In the genomic region with DNA sequence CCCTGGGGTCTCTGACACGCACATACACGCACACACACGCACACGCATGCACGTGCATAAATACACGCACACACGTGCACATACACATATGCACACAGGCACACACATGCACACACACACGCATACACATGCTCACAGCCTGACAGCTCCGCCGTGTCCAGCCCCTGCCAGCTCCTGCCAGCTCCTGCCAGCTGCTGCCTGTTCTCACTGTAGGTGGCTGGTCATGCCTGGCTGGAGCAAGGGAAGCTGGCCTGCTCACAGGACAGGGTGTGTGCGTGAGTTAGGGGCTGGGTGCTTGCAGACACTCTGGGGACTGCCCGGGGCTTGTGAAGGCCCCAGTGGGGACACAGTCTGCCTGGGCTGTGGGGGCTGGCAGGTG, we compare ENCODE assay signal across 18 cellular contexts. TPM values are rescaled to one million over a fixed set of nuclear protein-coding genes. Genes with fewer than 3 reads are reported as not detected.
A peak's percentile ranks its signal among the peaks of the same experiment; 100 is the strongest.
DNase-seq lines count a peak whose midpoint lies in the region; ATAC-seq and TF ChIP-seq lines count a peak whose summit lies in the region.
"Had no signal": no experiment of that assay in that cellular context is flagged by ENCODE, and none has a peak within 500 bp of the region (broad histone marks: within the 10 kb centered on the region; RNA-seq: fewer than 3 reads in every experiment).

No MANE protein-coding gene starts in this region.

- H3K4me3 ChIP-seq in MM.1S (ENCODE audit: low read length): no peak overlapping the region
- no peak overlapping the region for H3K4me3 ChIP-seq in parathyroid adenoma (ENCODE audit: low read depth, low read length)
- H3K4me3 ChIP-seq: colonic mucosa, smooth muscle cell had no signal

- DNase-seq in Caki2 (ENCODE audit: low read depth): peak; percentile 64
- DNase-seq in MM.1S: no peak
- no peak for DNase-seq in activated CD4-positive, alpha-beta T cell treated with anti-CD3 and anti-CD28 coated beads for 4 hours
- no peak for DNase-seq in GM13977 (ENCODE audit: low spot score)
- DNase-seq: activated effector memory CD4-positive, alpha-beta T cell treated with anti-CD3 and anti-CD28 coated beads, Interleukin-2, amount 50 U/mL, for 16 hours; colonic mucosa; GDM1; glutamatergic neuron; midbrain; NCI-H510A; OCI-M1; stimulated activated naive CD4-positive, alpha-beta T cell had no signal

- H3K36me3 ChIP-seq in MM.1S (replicated peaks; ENCODE audit: insufficient read depth, low read length) (no peaks in the 10 kb centered on the region), parathyroid adenoma (ENCODE audit: control insufficient read depth, insufficient read depth, low read length) (no peaks in the 10 kb centered on the region)
- H3K36me3 ChIP-seq: colonic mucosa had no signal

- no peaks in the 10 kb centered on the region for H3K9me2 ChIP-seq in MM.1S (replicated peaks; ENCODE audit: insufficient read depth, low read length)

- 0 out of 2 replicates have a peak, but pooled peaks cover 7% of the 10 kb centered on the region for H3F3A ChIP-seq in MM.1S (ENCODE audit: insufficient read depth, low read length)

- H3K9ac ChIP-seq in MM.1S (ENCODE audit: low read length) (no peak overlapping the region), parathyroid adenoma (no peak overlapping the region)

- no peaks in the 10 kb centered on the region for H4K20me1 ChIP-seq in MM.1S (ENCODE audit: insufficient read depth, low read length)

- H3K9me3 ChIP-seq in MM.1S (replicated peaks; ENCODE audit: insufficient read depth, low read length): no peaks in the 10 kb centered on the region
- no peaks in the 10 kb centered on the region for H3K9me3 ChIP-seq in parathyroid adenoma (ENCODE audit: control insufficient read depth, low read length)
- H3K9me3 ChIP-seq: colonic mucosa had no signal

- H3K27me3 ChIP-seq in MM.1S (replicated peaks; ENCODE audit: insufficient read depth, low read length) (peaks cover 46% of the 10 kb centered on the region), parathyroid adenoma (ENCODE audit: control insufficient read depth, insufficient read depth, low read length) (no peaks in the 10 kb centered on the region)
- H3K27me3 ChIP-seq: colonic mucosa had no signal

- H3K4me2 ChIP-seq in MM.1S (ENCODE audit: low read depth, low read length) (peak overlapping the region; percentile 27; the same call in 1 of the 2 replicates), parathyroid adenoma (ENCODE audit: low read length) (no peak overlapping the region)
- H3K4me2 ChIP-seq: smooth muscle cell had no signal

- H3K79me2 ChIP-seq in MM.1S (ENCODE audit: low read length) (no peaks in the 10 kb centered on the region), parathyroid adenoma (no peaks in the 10 kb centered on the region)

- H2AFZ ChIP-seq in MM.1S (ENCODE audit: low read length) (no peak overlapping the region), parathyroid adenoma (peak overlapping the region; percentile 42)

- H3K27ac ChIP-seq in MM.1S (ENCODE audit: low read length) (peak overlapping the region; percentile 23; the same call in 1 of the 2 replicates), parathyroid adenoma (peak overlapping the region; percentile 85)
- H3K27ac ChIP-seq: colonic mucosa had no signal

- peaks cover 19% of the 10 kb centered on the region for H3K4me1 ChIP-seq in MM.1S (ENCODE audit: low read length)
- peaks cover 23% of the 10 kb centered on the region for H3K4me1 ChIP-seq in parathyroid adenoma

- in situ Hi-C loops in Caki2 (cut with HindIII; ENCODE audit: low pct_unique_long_range_greater_than_20kb, low sequenced_read_pairs) (no loop called here), GM13977 (cut with MboI; ENCODE audit: low pct_unique_long_range_greater_than_20kb, low sequenced_read_pairs, unreplicated experiment) (no loop called here)

- ATAC-seq in SK-N-SH treated with all-trans-retinoic acid at 6 μM for 48 hours: peak; percentile 48
- no peak for ATAC-seq in HG03175 (IDR thresholded peaks at IDR 0.05; ENCODE audit: unreplicated experiment)

- no peak for TF ChIP-seq CTCF in MM.1S (IDR thresholded peaks at IDR 0.05; ENCODE audit: low read length)
- no peak for TF ChIP-seq CTCF in parathyroid adenoma (IDR thresholded peaks at IDR 0.05)
- no peak for TF ChIP-seq CTCF in GM13977 (IDR thresholded peaks at IDR 0.05; ENCODE audit: extremely low read depth, insufficient read depth, missing control alignments)

TF ChIP-seq in SK-N-SH treated with all-trans-retinoic acid at 6 μM for 48 hours, 23 proteins besides CTCF, POLR2A, EP300 and RAD21:
- TF ChIP-seq TOX (CRISPR knock-in tag; IDR thresholded peaks at IDR 0.05; ENCODE audit: borderline replicate concordance) (no peak), RARB (CRISPR knock-in tag; IDR thresholded peaks at IDR 0.05) (no peak), ZC3H10 (CRISPR knock-in tag; IDR thresholded peaks at IDR 0.05) (no peak), ARNTL (CRISPR knock-in tag; IDR thresholded peaks at IDR 0.05; ENCODE audit: borderline replicate concordance, low read depth) (no peak), GLIS3 (CRISPR knock-in tag; IDR thresholded peaks at IDR 0.05) (no peak), OSR1 (CRISPR knock-in tag; IDR thresholded peaks at IDR 0.05) (no peak), PPARA (CRISPR knock-in tag; IDR thresholded peaks at IDR 0.05; ENCODE audit: borderline replicate concordance) (no peak)
- TF ChIP-seq, protein P1, sequence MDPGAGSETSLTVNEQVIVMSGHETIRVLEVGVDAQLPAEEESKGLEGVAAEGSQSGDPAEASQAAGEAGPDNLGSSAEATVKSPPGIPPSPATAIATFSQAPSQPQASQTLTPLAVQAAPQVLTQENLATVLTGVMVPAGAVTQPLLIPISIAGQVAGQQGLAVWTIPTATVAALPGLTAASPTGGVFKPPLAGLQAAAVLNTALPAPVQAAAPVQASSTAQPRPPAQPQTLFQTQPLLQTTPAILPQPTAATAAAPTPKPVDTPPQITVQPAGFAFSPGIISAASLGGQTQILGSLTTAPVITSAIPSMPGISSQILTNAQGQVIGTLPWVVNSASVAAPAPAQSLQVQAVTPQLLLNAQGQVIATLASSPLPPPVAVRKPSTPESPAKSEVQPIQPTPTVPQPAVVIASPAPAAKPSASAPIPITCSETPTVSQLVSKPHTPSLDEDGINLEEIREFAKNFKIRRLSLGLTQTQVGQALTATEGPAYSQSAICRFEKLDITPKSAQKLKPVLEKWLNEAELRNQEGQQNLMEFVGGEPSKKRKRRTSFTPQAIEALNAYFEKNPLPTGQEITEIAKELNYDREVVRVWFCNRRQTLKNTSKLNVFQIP (CRISPR knock-in tag; IDR thresholded peaks at IDR 0.05; ENCODE audit: borderline replicate concordance, low read depth): no peak
- TF ChIP-seq, protein P2, sequence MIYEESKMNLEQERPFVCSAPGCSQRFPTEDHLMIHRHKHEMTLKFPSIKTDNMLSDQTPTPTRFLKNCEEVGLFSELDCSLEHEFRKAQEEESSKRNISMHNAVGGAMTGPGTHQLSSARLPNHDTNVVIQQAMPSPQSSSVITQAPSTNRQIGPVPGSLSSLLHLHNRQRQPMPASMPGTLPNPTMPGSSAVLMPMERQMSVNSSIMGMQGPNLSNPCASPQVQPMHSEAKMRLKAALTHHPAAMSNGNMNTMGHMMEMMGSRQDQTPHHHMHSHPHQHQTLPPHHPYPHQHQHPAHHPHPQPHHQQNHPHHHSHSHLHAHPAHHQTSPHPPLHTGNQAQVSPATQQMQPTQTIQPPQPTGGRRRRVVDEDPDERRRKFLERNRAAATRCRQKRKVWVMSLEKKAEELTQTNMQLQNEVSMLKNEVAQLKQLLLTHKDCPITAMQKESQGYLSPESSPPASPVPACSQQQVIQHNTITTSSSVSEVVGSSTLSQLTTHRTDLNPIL (CRISPR knock-in tag; IDR thresholded peaks at IDR 0.05; ENCODE audit: low read depth): no peak

RNA-seq across cellular contexts. Expression of a gene that starts 4.9 kb away (rescaled TPM):
- 0.26 and 0.74 TPM in 2 replicates for total RNA-seq in Caki2 (2014; rRNA removed; shearing (Covaris generic); ENCODE audit: low replicate concordance)
- total RNA-seq: M059J had no signal

RNA-seq across cellular contexts. Expression of a gene that starts 45.4 kb away (rescaled TPM):
- total RNA-seq in Caki2 (2014; rRNA removed; shearing (Covaris generic); ENCODE audit: low replicate concordance): 21.1 and 34.6 TPM in 2 replicates

RNA-seq across cellular contexts. Expression of a gene that starts 49.1 kb away (rescaled TPM):
- not detected in 2 replicates for total RNA-seq in Caki2 (2014; rRNA removed; shearing (Covaris generic); ENCODE audit: low replicate concordance)
- total RNA-seq: M059J, omental fat pad had no signal
